8 cellular contexts compared by ENCODE assay signal in the genomic region with DNA sequence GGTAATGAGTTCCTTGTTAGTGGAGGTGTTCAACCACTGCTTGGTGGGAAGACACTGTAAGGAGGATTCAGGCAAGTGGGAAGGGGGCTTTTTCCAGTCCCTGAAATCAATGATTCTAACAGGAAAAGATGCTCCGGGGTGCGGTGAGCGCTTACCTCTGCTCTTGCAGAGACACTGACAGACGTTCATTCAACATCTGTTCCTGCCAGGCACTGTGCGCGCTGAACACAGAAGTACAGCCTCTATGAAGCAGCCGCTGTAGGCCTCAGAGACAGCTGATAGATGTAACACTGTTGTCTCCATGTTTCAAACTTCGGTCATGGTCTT. TPM values are rescaled to one million over a fixed set of nuclear protein-coding genes. Genes with fewer than 3 reads are reported as not detected.
DNase-seq lines count a peak whose midpoint lies in the region; ATAC-seq and TF ChIP-seq lines count a peak whose summit lies in the region.

No MANE protein-coding gene starts in this region.

- in situ Hi-C loops in gastrocnemius medialis (cut with MboI; ENCODE audit: low sequenced_read_pairs in 4 of 4), result loop anchor here in 1 of 4 donors (10.0 kb wide), 1 partner anchor 100 kb away; no protein-coding TSS in a partner anchor

- TF ChIP-seq POLR2A in gastroesophageal sphincter (IDR thresholded peaks at IDR 0.05), result no peak
- no peak for TF ChIP-seq POLR2A in gastrocnemius medialis (IDR thresholded peaks at IDR 0.05)

- intact Hi-C loops in activated CD8-positive, alpha-beta T cell treated with anti-CD3 and anti-CD28 coated beads for 36 hours (cut with micrococcal nuclease), result loop anchor here (10.0 kb wide), 1 partner anchor 100 kb away; no protein-coding TSS in a partner anchor
- intact Hi-C loops in gastrocnemius medialis (cut with DNase I; ENCODE audit: low total_unique reads), result loop anchor here (2.0 to 10.0 kb wide), 4 partner anchors 50 to 720 kb away; a partner anchor contains a TSS
- intact Hi-C loops in aorta (cut with DNase I), result no loop called here

- H3K36me3 ChIP-seq in gastroesophageal sphincter (no peaks in the 10 kb centered on the region), gastrocnemius medialis (no peaks in the 10 kb centered on the region), aorta (ENCODE audit: control insufficient read depth in 1 of 2, insufficient read depth in 2 of 2, low read length in 1 of 2) (no peaks in the 10 kb centered on the region)

- peaks cover 86% of the 10 kb centered on the region for H3K4me1 Mint-ChIP-seq in HFFc6 (ENCODE audit: low read depth)
- H3K4me1 Mint-ChIP-seq in activated CD8-positive, alpha-beta T cell treated with anti-CD3 and anti-CD28 coated beads for 36 hours (ENCODE audit: low read depth), result peaks cover 38% of the 10 kb centered on the region

- H3K4me3 ChIP-seq in gastroesophageal sphincter, result peak overlapping the region in 1 of 2 donors; percentile 90
- H3K4me3 ChIP-seq in gastrocnemius medialis, result peak overlapping the region; percentile 60 to 75 (median 70)
- no peak overlapping the region for H3K4me3 ChIP-seq in aorta (ENCODE audit: low read length in 2 of 2)

- 84% methylated on average over 5 of the region's 8 CpGs; no CpG with 5 or more reads in 1 of the 2 donors for WGBS in gastroesophageal sphincter (ENCODE audit: low coverage in 1 of 2), 2 donors
- 95 to 98% methylated on average over 8 of the region's 8 CpGs for WGBS in aorta, 2 donors

- no peak for TF ChIP-seq CTCF in HFFc6 (IDR thresholded peaks at IDR 0.05)
- TF ChIP-seq CTCF in activated CD8-positive, alpha-beta T cell treated with anti-CD3 and anti-CD28 coated beads for 36 hours (IDR thresholded peaks at IDR 0.05), result no peak
- TF ChIP-seq CTCF in gastroesophageal sphincter (IDR thresholded peaks at IDR 0.05), result no peak
- no peak for TF ChIP-seq CTCF in gastrocnemius medialis (IDR thresholded peaks at IDR 0.05 in 4 of 5, conservative IDR thresholded peaks at IDR 0.05 in 1 of 5)

- H3K27ac ChIP-seq in gastroesophageal sphincter (peak overlapping the region in 3 of 4 donors; percentile 91 to 96 (median 95)), gastrocnemius medialis (peak overlapping the region; percentile 85 to 94 (median 93)), aorta (ENCODE audit: low read depth in 1 of 2, low read length in 2 of 2) (no peak overlapping the region)

- no peaks in the 10 kb centered on the region; the same call in 1 of the 2 replicates for H3K27me3 Mint-ChIP-seq in HFFc6 (ENCODE audit: insufficient read depth)
- no peaks in the 10 kb centered on the region for H3K27me3 Mint-ChIP-seq in activated CD8-positive, alpha-beta T cell treated with anti-CD3 and anti-CD28 coated beads for 36 hours

- H3K27ac Mint-ChIP-seq in HFFc6, result peak overlapping the region; percentile 96
- peak overlapping the region; percentile 91 for H3K27ac Mint-ChIP-seq in activated CD8-positive, alpha-beta T cell treated with anti-CD3 and anti-CD28 coated beads for 36 hours

- H3K4me3 Mint-ChIP-seq in HFFc6, result peak overlapping the region; percentile 84
- peak overlapping the region; percentile 71 for H3K4me3 Mint-ChIP-seq in activated CD8-positive, alpha-beta T cell treated with anti-CD3 and anti-CD28 coated beads for 36 hours

- no peak for TF ChIP-seq EP300 in gastroesophageal sphincter (IDR thresholded peaks at IDR 0.05)

- H3K27me3 ChIP-seq in gastroesophageal sphincter, result no peaks in the 10 kb centered on the region
- no peaks in the 10 kb centered on the region for H3K27me3 ChIP-seq in gastrocnemius medialis
- H3K27me3 ChIP-seq in aorta (ENCODE audit: control insufficient read depth in 1 of 2, insufficient read depth in 2 of 2, low read length in 1 of 2), result no peaks in the 10 kb centered on the region

- no peak for ATAC-seq in activated CD8-positive, alpha-beta T cell treated with anti-CD3 and anti-CD28 coated beads for 36 hours
- ATAC-seq in gastroesophageal sphincter, result no peak
- ATAC-seq in gastrocnemius medialis, result peak in 1 of 2 donors; percentile 1
- no peak for ATAC-seq in aorta (ENCODE audit: low FRiP score)
- ATAC-seq in GM21515 (IDR thresholded peaks at IDR 0.05; ENCODE audit: unreplicated experiment), result no peak

- CTCF ChIA-PET in activated CD8-positive, alpha-beta T cell treated with anti-CD3 and anti-CD28 coated beads for 36 hours (lab: Charles Lee), result interaction anchor here (1.5 kb wide), 1 partner anchor 104 kb away, joined by 3 read pairs; no protein-coding TSS in a partner anchor

- peaks cover 0 to 40% (median 11%) of the 10 kb centered on the region in 3 donors for H3K4me1 ChIP-seq in gastroesophageal sphincter
- H3K4me1 ChIP-seq in gastrocnemius medialis, result peaks cover 28 to 45% of the 10 kb centered on the region in 2 donors
- no peaks in the 10 kb centered on the region for H3K4me1 ChIP-seq in aorta (ENCODE audit: control insufficient read depth in 1 of 2, insufficient read depth in 2 of 2, low read length in 2 of 2)

- no peaks in the 10 kb centered on the region; the same call in 1 of the 2 replicates for H3K36me3 Mint-ChIP-seq in HFFc6 (ENCODE audit: low read depth)
- H3K36me3 Mint-ChIP-seq in activated CD8-positive, alpha-beta T cell treated with anti-CD3 and anti-CD28 coated beads for 36 hours (ENCODE audit: low read depth), result peaks cover 1% of the 10 kb centered on the region

- H3K9me3 Mint-ChIP-seq in HFFc6, result no peaks in the 10 kb centered on the region
- H3K9me3 Mint-ChIP-seq in activated CD8-positive, alpha-beta T cell treated with anti-CD3 and anti-CD28 coated beads for 36 hours, result no peaks in the 10 kb centered on the region

- H3K9me3 ChIP-seq in gastroesophageal sphincter (no peaks in the 10 kb centered on the region), gastrocnemius medialis (no peaks in the 10 kb centered on the region), aorta (ENCODE audit: control insufficient read depth, low read length) (no peaks in the 10 kb centered on the region)

- no peak for DNase-seq in HFFc6
- DNase-seq in activated CD8-positive, alpha-beta T cell treated with anti-CD3 and anti-CD28 coated beads for 36 hours, result no peak
- DNase-seq in gastrocnemius medialis, result no peak
- no peak for DNase-seq in HuH-7 (ENCODE audit: low spot score)
- DNase-seq in aorta, result no peak
- DNase-seq in stimulated activated CD4-positive, alpha-beta T cell treated with anti-CD3 and anti-CD28 coated beads, Interleukin-12 subunit alpha, Interleukin-12 subunit beta, amount 100 ng/mL, for 4 hours, result no peak

- POLR2A ChIA-PET in activated CD8-positive, alpha-beta T cell treated with anti-CD3 and anti-CD28 coated beads for 36 hours (lab: Charles Lee), result interaction anchor here (3.0 to 4.5 kb wide), 3 partner anchors 9 to 104 kb away, joined by 10 to 29 read pairs (median 25); no protein-coding TSS in a partner anchor

RNA-seq across cellular contexts. Expression of a gene that starts 0.7 kb away (rescaled TPM):
- total RNA-seq in HFFc6 (2021; fragmentation: NEBNext Ultra II Directional; extraction: Animal tissue kit (Norgen Biotek cat#: 25700)), result 10 to 100 TPM; 33.7 to 40.9 (median 36.6) TPM
- 10 to 100 TPM; 25.3 to 28.3 TPM for total RNA-seq in activated CD8-positive, alpha-beta T cell treated with anti-CD3 and anti-CD28 coated beads for 36 hours
- 10 to 100 TPM; 64.7 to 96.0 (median 77.3) TPM for total RNA-seq in gastroesophageal sphincter
- 100 to 1,000 TPM; 200 to 422 (median 265) TPM for total RNA-seq in gastrocnemius medialis
- 10 to 100 TPM; 50.1 to 52.3 TPM for total RNA-seq in aorta
- polyA plus RNA-seq in aorta, result 10 to 100 TPM in 1 of 2 donors, 1 to 10 TPM in 1; 7.6 to 13.5 TPM

RNA-seq across cellular contexts. Expression of a gene that starts 40.2 kb away (rescaled TPM):
- not detected for total RNA-seq in HFFc6 (2021; fragmentation: NEBNext Ultra II Directional; extraction: Animal tissue kit (Norgen Biotek cat#: 25700))
- not detected for total RNA-seq in activated CD8-positive, alpha-beta T cell treated with anti-CD3 and anti-CD28 coated beads for 36 hours
- total RNA-seq in gastroesophageal sphincter (under 1 TPM in 1 of 4 donors, not detected in 3; under 0.01 TPM), gastrocnemius medialis (1 to 10 TPM in 1 of 4 donors, under 1 TPM in 2, not detected in 1; 0.03 to 1.3 (median 0.36) TPM), aorta (not detected)
- polyA plus RNA-seq in aorta, result under 1 TPM in 1 of 2 donors, not detected in 1; 0.13 TPM

Comparison
In these comparisons a context has a peak if more than half of its experiments do, and no peak if none do; other contexts are left out.
1. H3K27ac ChIP-seq: peak in gastroesophageal sphincter (3 of 4) and gastrocnemius medialis (4 of 4); none in aorta (0 of 2).
2. H3K4me3 ChIP-seq: peak in gastrocnemius medialis (4 of 4); none in aorta (0 of 2).
3. intact Hi-C loops: an anchor here in activated CD8-positive, alpha-beta T cell treated with anti-CD3 and anti-CD28 coated beads for 36 hours (10.0 kb wide) and gastrocnemius medialis (2.0 to 10.0 kb wide); none called in aorta.